23 cellular contexts compared by ENCODE assay signal in genomic region chr11:44329472-44330230, GRCh38. TPM values are rescaled to one million over a fixed set of nuclear protein-coding genes. Genes with fewer than 3 reads are reported as not detected.
"Had no signal": no experiment of that assay in that cellular context is flagged by ENCODE, and none has a peak within 500 bp of the region (broad histone marks: within the 10 kb centered on the region; RNA-seq: fewer than 3 reads in every experiment).

No MANE protein-coding gene starts in this region.

- H3K4me1 ChIP-seq: esophagus squamous epithelium, parathyroid adenoma, thyroid gland had no signal

- DNase-seq: activated B cell treated with CpG ODN at 0.5 μM for 24 hours; activated CD4-positive, alpha-beta memory T cell treated with anti-CD3 and anti-CD28 coated beads for 36 hours; activated CD4-positive, alpha-beta T cell treated with anti-CD3 and anti-CD28 coated beads for 4 hours; activated CD8-positive, alpha-beta memory T cell treated with anti-CD3 and anti-CD28 coated beads, Interleukin-2, amount 10 ng/mL, durations not matched to agents 7 days and 5 days; activated naive CD4-positive, alpha-beta T cell; activated naive CD8-positive, alpha-beta T cell treated with anti-CD3 and anti-CD28 coated beads for 36 hours; amniotic stem cell; dermis blood vessel endothelial cell; effector memory CD8-positive, alpha-beta T cell; esophagus squamous epithelium; heart right ventricle; mesenchymal stem cell; naive thymus-derived CD8-positive, alpha-beta T cell; stimulated activated CD4-positive, alpha-beta T cell treated with anti-CD3 and anti-CD28 coated beads, Interleukin-4, amount 100 ng/mL, for 24 hours; T-helper 9 cell; thyroid gland had no signal

- H3K27ac ChIP-seq: esophagus squamous epithelium, heart right ventricle, neutrophil, parathyroid adenoma, thyroid gland had no signal

- H3K4me3 ChIP-seq: esophagus squamous epithelium, heart right ventricle, smooth muscle cell, thyroid gland had no signal

- H3K9me3 Mint-ChIP-seq: activated B cell treated with CpG ODN at 0.5 μM for 24 hours; activated CD4-positive, alpha-beta memory T cell treated with anti-CD3 and anti-CD28 coated beads for 36 hours; activated naive CD8-positive, alpha-beta T cell treated with anti-CD3 and anti-CD28 coated beads for 36 hours; activated T-helper 17 cell treated with anti-CD3 and anti-CD28 coated beads, Interleukin-2, amount 50 U/mL, for 72 hours; effector memory CD8-positive, alpha-beta T cell; naive thymus-derived CD8-positive, alpha-beta T cell; stimulated activated memory B cell treated with anti-CD40 and anti-IgM and Interleukin-4, amounts not matched to agents 10 μg/mL and 1 μg/mL and 100 μg/mL, for 72 hours had no signal

- H3K9me3 ChIP-seq: esophagus squamous epithelium, heart right ventricle, neutrophil, thyroid gland had no signal

- H3K27me3 ChIP-seq: thyroid gland had no signal

- H3K4me1 Mint-ChIP-seq: activated B cell treated with CpG ODN at 0.5 μM for 24 hours; activated CD8-positive, alpha-beta memory T cell treated with anti-CD3 and anti-CD28 coated beads, Interleukin-2, amount 10 ng/mL, durations not matched to agents 7 days and 5 days; activated naive CD8-positive, alpha-beta T cell treated with anti-CD3 and anti-CD28 coated beads for 36 hours; activated T-helper 17 cell treated with anti-CD3 and anti-CD28 coated beads, Interleukin-2, amount 50 U/mL, for 72 hours; stimulated activated memory B cell treated with anti-CD40 and anti-IgM and Interleukin-4, amounts not matched to agents 10 μg/mL and 1 μg/mL and 100 μg/mL, for 72 hours had no signal

- ATAC-seq: activated CD8-positive, alpha-beta memory T cell treated with anti-CD3 and anti-CD28 coated beads, Interleukin-2, amount 10 ng/mL, durations not matched to agents 7 days and 5 days; activated T-helper 17 cell treated with anti-CD3 and anti-CD28 coated beads, Interleukin-2, amount 50 U/mL, for 72 hours; effector memory CD8-positive, alpha-beta T cell; heart right ventricle; naive thymus-derived CD8-positive, alpha-beta T cell; sciatic nerve; stimulated activated memory B cell treated with anti-CD40 and anti-IgM and Interleukin-4, amounts not matched to agents 10 μg/mL and 1 μg/mL and 100 μg/mL, for 72 hours had no signal

- H3K27ac Mint-ChIP-seq: activated B cell treated with CpG ODN at 0.5 μM for 24 hours; activated CD4-positive, alpha-beta memory T cell treated with anti-CD3 and anti-CD28 coated beads for 36 hours; activated CD8-positive, alpha-beta memory T cell treated with anti-CD3 and anti-CD28 coated beads, Interleukin-2, amount 10 ng/mL, durations not matched to agents 7 days and 5 days; activated naive CD8-positive, alpha-beta T cell treated with anti-CD3 and anti-CD28 coated beads for 36 hours; activated T-helper 17 cell treated with anti-CD3 and anti-CD28 coated beads, Interleukin-2, amount 50 U/mL, for 72 hours; effector memory CD8-positive, alpha-beta T cell; naive thymus-derived CD8-positive, alpha-beta T cell; stimulated activated memory B cell treated with anti-CD40 and anti-IgM and Interleukin-4, amounts not matched to agents 10 μg/mL and 1 μg/mL and 100 μg/mL, for 72 hours had no signal

- FAIRE-seq: urothelium cell line had no signal

- H3K4me3 Mint-ChIP-seq: activated B cell treated with CpG ODN at 0.5 μM for 24 hours; activated CD4-positive, alpha-beta memory T cell treated with anti-CD3 and anti-CD28 coated beads for 36 hours; activated CD8-positive, alpha-beta memory T cell treated with anti-CD3 and anti-CD28 coated beads, Interleukin-2, amount 10 ng/mL, durations not matched to agents 7 days and 5 days; activated naive CD8-positive, alpha-beta T cell treated with anti-CD3 and anti-CD28 coated beads for 36 hours; activated T-helper 17 cell treated with anti-CD3 and anti-CD28 coated beads, Interleukin-2, amount 50 U/mL, for 72 hours; effector memory CD8-positive, alpha-beta T cell; naive thymus-derived CD8-positive, alpha-beta T cell; stimulated activated memory B cell treated with anti-CD40 and anti-IgM and Interleukin-4, amounts not matched to agents 10 μg/mL and 1 μg/mL and 100 μg/mL, for 72 hours had no signal

- H3K36me3 ChIP-seq: esophagus squamous epithelium, heart right ventricle, neutrophil, thyroid gland had no signal

RNA-seq across cellular contexts. Expression of gene ALX4, which starts 19.7 kb away (rescaled TPM):
- total RNA-seq: activated B cell treated with CpG ODN at 0.5 μM for 24 hours; activated CD4-positive, alpha-beta memory T cell treated with anti-CD3 and anti-CD28 coated beads for 36 hours; activated CD8-positive, alpha-beta memory T cell treated with anti-CD3 and anti-CD28 coated beads, Interleukin-2, amount 10 ng/mL, durations not matched to agents 7 days and 5 days; activated naive CD8-positive, alpha-beta T cell treated with anti-CD3 and anti-CD28 coated beads for 36 hours; activated T-helper 17 cell treated with anti-CD3 and anti-CD28 coated beads, Interleukin-2, amount 50 U/mL, for 72 hours; dermis blood vessel endothelial cell; esophagus squamous epithelium; naive thymus-derived CD8-positive, alpha-beta T cell; smooth muscle cell had no signal
- polyA plus RNA-seq: naive thymus-derived CD8-positive, alpha-beta T cell; smooth muscle cell had no signal
